Comparison of ENCODE assay signal across 1 cellular context in genomic region chr22:50146440-50147228, GRCh38.
TF ChIP-seq lines count a peak whose summit lies in the region.

No MANE protein-coding gene starts in this region.

TF ChIP-seq in HepG2, 621 proteins besides CTCF, POLR2A, EP300 and RAD21 (continued from another document):
- TF ChIP-seq ZBTB1 (CRISPR knock-in tag; IDR thresholded peaks at IDR 0.05; ENCODE audit: borderline replicate concordance) (no peak), CREM (IDR thresholded peaks at IDR 0.05) (peak; percentile 40; the same call in 1 of the 2 replicates), CREM (CRISPR knock-in tag; IDR thresholded peaks at IDR 0.05) (no peak), MED13 (CRISPR knock-in tag; IDR thresholded peaks at IDR 0.05) (no peak), ZNF256 (CRISPR knock-in tag; conservative IDR thresholded peaks at IDR 0.05) (no peak), PCBP1 (IDR thresholded peaks at IDR 0.05; ENCODE audit: borderline replicate concordance, low read depth, low read length) (no peak), ZNF441 (CRISPR knock-in tag; IDR thresholded peaks at IDR 0.05; ENCODE audit: borderline replicate concordance) (no peak; the same call in 1 of the 2 replicates), NR2F2 (IDR thresholded peaks at IDR 0.05; ENCODE audit: borderline replicate concordance, low read depth) (peak; percentile 86), ZBTB21 (CRISPR knock-in tag; IDR thresholded peaks at IDR 0.05) (no peak), PBX3 (CRISPR knock-in tag; IDR thresholded peaks at IDR 0.05; ENCODE audit: borderline replicate concordance) (no peak), NAIF1 (CRISPR knock-in tag; IDR thresholded peaks at IDR 0.05; ENCODE audit: borderline replicate concordance) (no peak), TCF12 (IDR thresholded peaks at IDR 0.05) (no peak), TCF12 (CRISPR knock-in tag; IDR thresholded peaks at IDR 0.05) (no peak), ZSCAN29 (CRISPR knock-in tag; conservative IDR thresholded peaks at IDR 0.05) (0 out of 2 replicates have a peak, but pooled peaks have one; percentile 61), TGIF2 (CRISPR knock-in tag; IDR thresholded peaks at IDR 0.05) (no peak), ZNF136 (CRISPR knock-in tag; IDR thresholded peaks at IDR 0.05; ENCODE audit: low read depth) (no peak), FOXJ3 (CRISPR knock-in tag; IDR thresholded peaks at IDR 0.05; ENCODE audit: borderline replicate concordance) (no peak; the same call in 1 of the 2 replicates), ZNF20 (CRISPR knock-in tag; IDR thresholded peaks at IDR 0.05) (no peak), ZNF619 (CRISPR knock-in tag; IDR thresholded peaks at IDR 0.05) (0 out of 2 replicates have a peak, but pooled peaks have one; percentile 22), TOPORS (CRISPR knock-in tag; IDR thresholded peaks at IDR 0.05) (0 out of 2 replicates have a peak, but pooled peaks have one; percentile 22), TEF (CRISPR knock-in tag; IDR thresholded peaks at IDR 0.05) (no peak), FOXM1 (CRISPR knock-in tag; IDR thresholded peaks at IDR 0.05) (no peak), SYNCRIP (IDR thresholded peaks at IDR 0.05; ENCODE audit: insufficient read depth, low read depth, low read length) (no peak), ZNF746 (CRISPR knock-in tag; IDR thresholded peaks at IDR 0.05) (no peak; the same call in 1 of the 2 replicates), NKX3-1 (CRISPR knock-in tag; IDR thresholded peaks at IDR 0.05) (no peak), AHR (CRISPR knock-in tag; IDR thresholded peaks at IDR 0.05) (no peak), PHF20 (CRISPR knock-in tag; IDR thresholded peaks at IDR 0.05) (no peak; the same call in 1 of the 2 replicates), ZNF331 (CRISPR knock-in tag; IDR thresholded peaks at IDR 0.05) (peak; percentile 43; the same call in 1 of the 2 replicates), ARNT2 (CRISPR knock-in tag; IDR thresholded peaks at IDR 0.05; ENCODE audit: low read depth) (0 out of 2 replicates have a peak, but pooled peaks have one; percentile 47), NFYB (CRISPR knock-in tag; IDR thresholded peaks at IDR 0.05) (peak; percentile 4; the same call in 1 of the 2 replicates)
- TF ChIP-seq, protein P1, sequence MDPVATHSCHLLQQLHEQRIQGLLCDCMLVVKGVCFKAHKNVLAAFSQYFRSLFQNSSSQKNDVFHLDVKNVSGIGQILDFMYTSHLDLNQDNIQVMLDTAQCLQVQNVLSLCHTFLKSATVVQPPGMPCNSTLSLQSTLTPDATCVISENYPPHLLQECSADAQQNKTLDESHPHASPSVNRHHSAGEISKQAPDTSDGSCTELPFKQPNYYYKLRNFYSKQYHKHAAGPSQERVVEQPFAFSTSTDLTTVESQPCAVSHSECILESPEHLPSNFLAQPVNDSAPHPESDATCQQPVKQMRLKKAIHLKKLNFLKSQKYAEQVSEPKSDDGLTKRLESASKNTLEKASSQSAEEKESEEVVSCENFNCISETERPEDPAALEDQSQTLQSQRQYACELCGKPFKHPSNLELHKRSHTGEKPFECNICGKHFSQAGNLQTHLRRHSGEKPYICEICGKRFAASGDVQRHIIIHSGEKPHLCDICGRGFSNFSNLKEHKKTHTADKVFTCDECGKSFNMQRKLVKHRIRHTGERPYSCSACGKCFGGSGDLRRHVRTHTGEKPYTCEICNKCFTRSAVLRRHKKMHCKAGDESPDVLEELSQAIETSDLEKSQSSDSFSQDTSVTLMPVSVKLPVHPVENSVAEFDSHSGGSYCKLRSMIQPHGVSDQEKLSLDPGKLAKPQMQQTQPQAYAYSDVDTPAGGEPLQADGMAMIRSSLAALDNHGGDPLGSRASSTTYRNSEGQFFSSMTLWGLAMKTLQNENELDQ (CRISPR knock-in tag; IDR thresholded peaks at IDR 0.05; ENCODE audit: borderline replicate concordance) = no peak
- TF ChIP-seq, protein P2, sequence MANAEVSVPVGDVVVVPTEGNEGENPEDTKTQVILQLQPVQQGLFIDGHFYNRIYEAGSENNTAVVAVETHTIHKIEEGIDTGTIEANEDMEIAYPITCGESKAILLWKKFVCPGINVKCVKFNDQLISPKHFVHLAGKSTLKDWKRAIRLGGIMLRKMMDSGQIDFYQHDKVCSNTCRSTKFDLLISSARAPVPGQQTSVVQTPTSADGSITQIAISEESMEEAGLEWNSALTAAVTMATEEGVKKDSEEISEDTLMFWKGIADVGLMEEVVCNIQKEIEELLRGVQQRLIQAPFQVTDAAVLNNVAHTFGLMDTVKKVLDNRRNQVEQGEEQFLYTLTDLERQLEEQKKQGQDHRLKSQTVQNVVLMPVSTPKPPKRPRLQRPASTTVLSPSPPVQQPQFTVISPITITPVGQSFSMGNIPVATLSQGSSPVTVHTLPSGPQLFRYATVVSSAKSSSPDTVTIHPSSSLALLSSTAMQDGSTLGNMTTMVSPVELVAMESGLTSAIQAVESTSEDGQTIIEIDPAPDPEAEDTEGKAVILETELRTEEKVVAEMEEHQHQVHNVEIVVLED (CRISPR knock-in tag; IDR thresholded peaks at IDR 0.05; ENCODE audit: borderline replicate concordance) = no peak
- TF ChIP-seq, protein P3, sequence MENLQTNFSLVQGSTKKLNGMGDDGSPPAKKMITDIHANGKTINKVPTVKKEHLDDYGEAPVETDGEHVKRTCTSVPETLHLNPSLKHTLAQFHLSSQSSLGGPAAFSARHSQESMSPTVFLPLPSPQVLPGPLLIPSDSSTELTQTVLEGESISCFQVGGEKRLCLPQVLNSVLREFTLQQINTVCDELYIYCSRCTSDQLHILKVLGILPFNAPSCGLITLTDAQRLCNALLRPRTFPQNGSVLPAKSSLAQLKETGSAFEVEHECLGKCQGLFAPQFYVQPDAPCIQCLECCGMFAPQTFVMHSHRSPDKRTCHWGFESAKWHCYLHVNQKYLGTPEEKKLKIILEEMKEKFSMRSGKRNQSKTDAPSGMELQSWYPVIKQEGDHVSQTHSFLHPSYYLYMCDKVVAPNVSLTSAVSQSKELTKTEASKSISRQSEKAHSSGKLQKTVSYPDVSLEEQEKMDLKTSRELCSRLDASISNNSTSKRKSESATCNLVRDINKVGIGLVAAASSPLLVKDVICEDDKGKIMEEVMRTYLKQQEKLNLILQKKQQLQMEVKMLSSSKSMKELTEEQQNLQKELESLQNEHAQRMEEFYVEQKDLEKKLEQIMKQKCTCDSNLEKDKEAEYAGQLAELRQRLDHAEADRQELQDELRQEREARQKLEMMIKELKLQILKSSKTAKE (CRISPR knock-in tag; IDR thresholded peaks at IDR 0.05; ENCODE audit: borderline replicate concordance) = no peak
